ENCODE assay signal across 1 cellular context in genomic region chr22:42643632-42644421, GRCh38.
TF ChIP-seq lines count a peak whose summit lies in the region.

No MANE protein-coding gene starts in this region.

TF ChIP-seq in GM12878, 131 proteins besides CTCF, POLR2A, EP300 and RAD21:
- TF ChIP-seq HDAC6 (IDR thresholded peaks at IDR 0.05; ENCODE audit: unreplicated experiment) (no peak), NRF1 (conservative IDR thresholded peaks at IDR 0.05; ENCODE audit: low read depth, low read length) (no peak), ZBTB33 (IDR thresholded peaks at IDR 0.05) (no peak), SREBF2 (IDR thresholded peaks at IDR 0.05; ENCODE audit: low read length) (no peak), CHD1 (IDR thresholded peaks at IDR 0.05; ENCODE audit: low read depth, low read length) (no peak), JUNB (IDR thresholded peaks at IDR 0.05) (no peak), CEBPB (IDR thresholded peaks at IDR 0.05; ENCODE audit: borderline replicate concordance in 1 of 2, low read depth in 2 of 2, low read length in 2 of 2) (no peak), HDGF (IDR thresholded peaks at IDR 0.05) (no peak), KLF5 (IDR thresholded peaks at IDR 0.05; ENCODE audit: partially characterized antibody) (no peak), E4F1 (IDR thresholded peaks at IDR 0.05; ENCODE audit: borderline replicate concordance, partially characterized antibody) (no peak), E2F4 (IDR thresholded peaks at IDR 0.05; ENCODE audit: low read depth, low read length) (no peak), CEBPZ (IDR thresholded peaks at IDR 0.05; ENCODE audit: low read depth, low read length) (no peak), CBX3 (IDR thresholded peaks at IDR 0.05; ENCODE audit: borderline replicate concordance, low read depth) (no peak), SRF (IDR thresholded peaks at IDR 0.05; ENCODE audit: low read depth in 2 of 2, low read length in 2 of 2) (no peak), TCF12 (IDR thresholded peaks at IDR 0.05; ENCODE audit: low read depth, low read length) (no peak), RELA (IDR thresholded peaks at IDR 0.05; ENCODE audit: borderline replicate concordance, partially characterized antibody) (no peak), MTA3 (IDR thresholded peaks at IDR 0.05; ENCODE audit: borderline replicate concordance, low read length) (no peak)
